Comparison of ENCODE assay signal across 2 cellular contexts in the genomic region with DNA sequence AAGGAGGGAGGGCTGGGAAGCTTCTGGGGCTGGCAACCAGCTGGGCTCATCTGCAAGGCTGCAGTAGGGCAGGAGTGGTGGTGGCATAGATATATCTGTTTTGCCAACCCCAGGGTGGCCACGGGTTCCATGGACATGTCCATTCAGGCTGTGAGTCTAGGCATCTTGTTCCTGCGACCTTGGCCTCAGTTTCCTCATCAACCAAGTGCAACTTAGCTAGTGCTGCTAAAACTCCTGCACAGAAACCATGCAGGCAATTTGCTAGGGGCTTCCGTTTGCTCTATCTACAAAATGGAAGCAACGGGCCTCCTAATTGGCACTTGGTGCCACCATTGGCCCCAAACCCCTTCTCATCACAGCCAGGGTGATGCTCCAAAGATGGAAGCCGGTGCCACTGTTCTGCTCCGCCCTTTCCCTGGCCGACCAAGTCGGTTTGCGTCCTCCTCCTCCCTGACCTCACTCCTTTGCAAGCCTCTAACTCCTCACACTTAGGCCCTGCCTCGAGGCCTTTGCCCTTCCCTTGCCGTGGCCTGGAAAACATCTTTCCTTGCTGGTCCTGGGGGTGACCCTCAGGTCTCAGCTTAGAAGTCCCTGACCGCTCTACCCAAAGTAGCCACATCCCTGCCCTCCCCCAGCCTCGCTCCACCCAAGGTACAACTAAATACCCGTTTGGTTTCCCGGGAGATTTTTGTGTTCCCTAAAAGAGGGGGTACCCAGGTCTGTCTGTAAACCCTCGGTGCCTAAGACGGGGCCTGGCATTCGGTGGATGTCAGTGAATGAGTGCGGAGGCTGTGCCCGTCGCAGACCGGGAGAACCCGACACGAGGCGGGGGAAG.
TF ChIP-seq lines count a peak whose summit lies in the region.

No MANE protein-coding gene starts in this region.

TF ChIP-seq in A549, 52 proteins besides CTCF, POLR2A, EP300 and RAD21 (continued from another document):
- TF ChIP-seq, protein P1, sequence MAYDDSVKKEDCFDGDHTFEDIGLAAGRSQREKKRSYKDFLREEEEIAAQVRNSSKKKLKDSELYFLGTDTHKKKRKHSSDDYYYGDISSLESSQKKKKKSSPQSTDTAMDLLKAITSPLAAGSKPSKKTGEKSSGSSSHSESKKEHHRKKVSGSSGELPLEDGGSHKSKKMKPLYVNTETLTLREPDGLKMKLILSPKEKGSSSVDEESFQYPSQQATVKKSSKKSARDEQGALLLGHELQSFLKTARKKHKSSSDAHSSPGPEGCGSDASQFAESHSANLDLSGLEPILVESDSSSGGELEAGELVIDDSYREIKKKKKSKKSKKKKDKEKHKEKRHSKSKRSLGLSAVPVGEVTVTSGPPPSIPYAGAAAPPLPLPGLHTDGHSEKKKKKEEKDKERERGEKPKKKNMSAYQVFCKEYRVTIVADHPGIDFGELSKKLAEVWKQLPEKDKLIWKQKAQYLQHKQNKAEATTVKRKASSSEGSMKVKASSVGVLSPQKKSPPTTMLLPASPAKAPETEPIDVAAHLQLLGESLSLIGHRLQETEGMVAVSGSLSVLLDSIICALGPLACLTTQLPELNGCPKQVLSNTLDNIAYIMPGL (CRISPR knock-in tag; IDR thresholded peaks at IDR 0.05; ENCODE audit: borderline replicate concordance): 0 out of 2 replicates have a peak, but pooled peaks have one; percentile 16
- TF ChIP-seq HOXA7 (CRISPR knock-in tag; IDR thresholded peaks at IDR 0.05) (peak; percentile 56; the same call in 1 of the 2 replicates), E2F6 (IDR thresholded peaks at IDR 0.05; ENCODE audit: borderline replicate concordance, low read depth) (peak; percentile 98; the same call in 1 of the 2 replicates), NPAS2 (CRISPR knock-in tag; IDR thresholded peaks at IDR 0.05; ENCODE audit: borderline replicate concordance) (0 out of 2 replicates have a peak, but pooled peaks have one; percentile 29), MAX (IDR thresholded peaks at IDR 0.05) (peak; percentile 99)
- TF ChIP-seq, protein P2, sequence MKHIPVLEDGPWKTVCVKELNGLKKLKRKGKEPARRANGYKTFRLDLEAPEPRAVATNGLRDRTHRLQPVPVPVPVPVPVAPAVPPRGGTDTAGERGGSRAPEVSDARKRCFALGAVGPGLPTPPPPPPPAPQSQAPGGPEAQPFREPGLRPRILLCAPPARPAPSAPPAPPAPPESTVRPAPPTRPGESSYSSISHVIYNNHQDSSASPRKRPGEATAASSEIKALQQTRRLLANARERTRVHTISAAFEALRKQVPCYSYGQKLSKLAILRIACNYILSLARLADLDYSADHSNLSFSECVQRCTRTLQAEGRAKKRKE (CRISPR knock-in tag; IDR thresholded peaks at IDR 0.05; ENCODE audit: low read depth): 0 out of 2 replicates have a peak, but pooled peaks have one; percentile 6

TF ChIP-seq in IMR-90, 13 proteins besides CTCF, POLR2A, EP300 and RAD21 (continued from another document):
- TF ChIP-seq, protein P3, sequence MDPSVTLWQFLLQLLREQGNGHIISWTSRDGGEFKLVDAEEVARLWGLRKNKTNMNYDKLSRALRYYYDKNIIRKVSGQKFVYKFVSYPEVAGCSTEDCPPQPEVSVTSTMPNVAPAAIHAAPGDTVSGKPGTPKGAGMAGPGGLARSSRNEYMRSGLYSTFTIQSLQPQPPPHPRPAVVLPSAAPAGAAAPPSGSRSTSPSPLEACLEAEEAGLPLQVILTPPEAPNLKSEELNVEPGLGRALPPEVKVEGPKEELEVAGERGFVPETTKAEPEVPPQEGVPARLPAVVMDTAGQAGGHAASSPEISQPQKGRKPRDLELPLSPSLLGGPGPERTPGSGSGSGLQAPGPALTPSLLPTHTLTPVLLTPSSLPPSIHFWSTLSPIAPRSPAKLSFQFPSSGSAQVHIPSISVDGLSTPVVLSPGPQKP (IDR thresholded peaks at IDR 0.05; ENCODE audit: borderline replicate concordance, low read depth, low read length): no peak
- TF ChIP-seq USF2 (IDR thresholded peaks at IDR 0.05; ENCODE audit: low read depth, low read length) (no peak), MXI1 (IDR thresholded peaks at IDR 0.05; ENCODE audit: borderline replicate concordance, low read depth, low read length) (no peak), SMC3 (IDR thresholded peaks at IDR 0.05; ENCODE audit: low read depth, low read length) (no peak), MAZ (IDR thresholded peaks at IDR 0.05; ENCODE audit: borderline replicate concordance, low read depth, low read length) (no peak), MAFK (IDR thresholded peaks at IDR 0.05; ENCODE audit: low read depth, low read length) (no peak), RFX5 (IDR thresholded peaks at IDR 0.05; ENCODE audit: low read depth, low read length) (no peak), BHLHE40 (IDR thresholded peaks at IDR 0.05; ENCODE audit: low read depth, low read length) (no peak), NFE2L2 (IDR thresholded peaks at IDR 0.05; ENCODE audit: low read depth, low read length) (no peak)
TF ChIP-seq in IMR-90: peak in this region for 0.
